18 cellular contexts compared by ENCODE assay signal in the genomic region with DNA sequence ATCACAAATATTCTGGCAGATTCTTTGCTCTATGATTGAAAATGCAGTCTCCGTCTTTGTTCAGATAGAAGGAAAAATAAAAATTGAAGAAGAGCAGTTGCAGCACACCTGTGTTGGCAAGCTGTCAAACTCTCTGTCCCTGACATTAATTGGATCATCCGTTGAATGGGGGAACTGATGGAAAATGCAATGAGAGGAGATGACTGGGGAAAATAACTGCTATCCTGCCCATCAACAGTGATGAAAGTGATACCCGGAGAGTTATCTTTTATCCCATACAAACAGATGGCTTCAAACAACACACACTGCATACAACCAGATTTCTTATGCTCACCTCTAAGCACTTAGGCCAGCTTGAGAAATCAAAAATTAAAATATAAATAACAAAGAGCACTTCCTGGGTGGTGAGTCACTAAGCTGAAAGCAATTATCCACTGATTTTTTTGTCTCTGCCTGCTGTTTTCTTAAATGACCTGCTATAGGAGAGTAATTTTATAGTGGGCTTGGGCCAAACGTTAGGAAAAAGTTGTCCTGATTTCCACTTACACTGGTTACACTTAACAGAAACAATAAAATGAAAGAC.
DNase-seq lines count a peak whose midpoint lies in the region; ATAC-seq, FAIRE-seq and TF ChIP-seq lines count a peak whose summit lies in the region.
"Had no signal": no experiment of that assay in that cellular context is flagged by ENCODE, and none has a peak within 500 bp of the region (broad histone marks: within the 10 kb centered on the region; RNA-seq: fewer than 3 reads in every experiment).

No MANE protein-coding gene starts in this region.

- H3K4me1 ChIP-seq in OCI-LY1 (ENCODE audit: insufficient read depth, low read length, severe bottlenecking) (peaks cover 75% of the 10 kb centered on the region), foreskin keratinocyte (peaks cover 35% of the 10 kb centered on the region), mucosa of descending colon (ENCODE audit: low read depth) (no peaks in the 10 kb centered on the region)
- H3K4me1 ChIP-seq: HAP-1 had no signal

- no peak for TF ChIP-seq CTCF in OCI-LY1 (IDR thresholded peaks at IDR 0.05; ENCODE audit: low read length)
- no peak for TF ChIP-seq CTCF in foreskin keratinocyte (conservative IDR thresholded peaks at IDR 0.05)
- TF ChIP-seq CTCF in mucosa of descending colon (IDR thresholded peaks at IDR 0.05): no peak

- intact Hi-C loops in mucosa of descending colon (cut with DNase I, micrococcal nuclease): no loop called here

- no peaks in the 10 kb centered on the region for H3K36me3 ChIP-seq in OCI-LY1 (ENCODE audit: insufficient read depth, low read length)
- no peaks in the 10 kb centered on the region for H3K36me3 ChIP-seq in mucosa of descending colon (ENCODE audit: low read depth)
- H3K36me3 ChIP-seq: ascending aorta, HAP-1, MG63 had no signal

- peak; percentile 71 for ATAC-seq in foreskin keratinocyte
- ATAC-seq in mucosa of descending colon: no peak
- ATAC-seq in GM21529 (IDR thresholded peaks at IDR 0.05; ENCODE audit: unreplicated experiment): no peak
- ATAC-seq: activated CD4-positive, alpha-beta T cell treated with anti-CD3 and anti-CD28 coated beads for 36 hours; effector memory CD8-positive, alpha-beta T cell; naive thymus-derived CD4-positive, alpha-beta T cell; right cardiac atrium; stimulated activated naive CD8-positive, alpha-beta T cell treated with anti-CD3 and anti-CD28 coated beads, Interleukin-15, Interleukin-2, amounts not matched to agents 100 U/mL and 50 U/mL, for 24 hours; T-cell had no signal

- H3K4me3 ChIP-seq in OCI-LY1 (ENCODE audit: low read depth, low read length, poor library complexity, severe bottlenecking) (no peak overlapping the region), mucosa of descending colon (no peak overlapping the region)
- H3K4me3 ChIP-seq: ascending aorta, HAP-1, MG63 had no signal

- peak; percentile 24 for DNase-seq in DMS79 (lab: John Stamatoyannopoulos, UW)
- peak; percentile 12 for DNase-seq in NCI-H1694 (lab: John Stamatoyannopoulos, UW)
- DNase-seq in foreskin keratinocyte: peak in 1 of 2 donors; percentile 39
- no peak for DNase-seq in mucosa of descending colon
- no peak for DNase-seq in HTR-8/SVneo (ENCODE audit: insufficient read length, low spot score)
- DNase-seq in MV-4-11 (lab: John Stamatoyannopoulos, UW): no peak
- DNase-seq: activated CD4-positive, alpha-beta T cell treated with anti-CD3 and anti-CD28 coated beads for 36 hours; effector memory CD8-positive, alpha-beta T cell; glutamatergic neuron; MG63; naive thymus-derived CD4-positive, alpha-beta T cell; right cardiac atrium; stimulated activated naive CD8-positive, alpha-beta T cell treated with anti-CD3 and anti-CD28 coated beads, Interleukin-15, Interleukin-2, amounts not matched to agents 100 U/mL and 50 U/mL, for 24 hours; T-cell had no signal

- no peaks in the 10 kb centered on the region for H3F3A ChIP-seq in OCI-LY1 (ENCODE audit: insufficient read depth, low read length)

- no peaks in the 10 kb centered on the region for H4K20me1 ChIP-seq in OCI-LY1 (ENCODE audit: insufficient read depth, low read length)

- H3K9ac ChIP-seq in OCI-LY1 (ENCODE audit: low read length): peak overlapping the region; percentile 39

- H3K79me2 ChIP-seq in OCI-LY1 (ENCODE audit: insufficient read depth, low read length): no peaks in the 10 kb centered on the region

- no peaks in the 10 kb centered on the region for H3K9me3 ChIP-seq in OCI-LY1 (ENCODE audit: low read length)
- no peaks in the 10 kb centered on the region for H3K9me3 ChIP-seq in mucosa of descending colon
- H3K9me3 ChIP-seq: ascending aorta, HAP-1, MG63 had no signal

- H3K27me3 ChIP-seq in OCI-LY1 (ENCODE audit: insufficient read depth, low read length): no peaks in the 10 kb centered on the region
- no peaks in the 10 kb centered on the region for H3K27me3 ChIP-seq in foreskin keratinocyte
- H3K27me3 ChIP-seq: ascending aorta, MG63 had no signal

- H2AFZ ChIP-seq in OCI-LY1 (ENCODE audit: low read length): no peak overlapping the region

- FAIRE-seq in HTR-8/SVneo (lab: Jason Lieb, UNC): no peak

- H3K27ac ChIP-seq in OCI-LY1 (ENCODE audit: low read depth, low read length, poor library complexity, severe bottlenecking) (peak overlapping the region; percentile 96), foreskin keratinocyte (no peak overlapping the region)
- H3K27ac ChIP-seq: ascending aorta had no signal

- H3K9me2 ChIP-seq in OCI-LY1 (ENCODE audit: low read depth, low read length): no peaks in the 10 kb centered on the region

- peak overlapping the region; percentile 52 for H3K4me2 ChIP-seq in OCI-LY1 (ENCODE audit: low read length)

Comparison
In these comparisons a context has a peak if more than half of its experiments do, and no peak if none do; other contexts are left out.
1. DNase-seq: peak in DMS79 (single experiment) and NCI-H1694 (single experiment); none in mucosa of descending colon (0 of 3), HTR-8/SVneo (single experiment) and MV-4-11 (single experiment).